21 cellular contexts compared by ENCODE assay signal in the genomic region with DNA sequence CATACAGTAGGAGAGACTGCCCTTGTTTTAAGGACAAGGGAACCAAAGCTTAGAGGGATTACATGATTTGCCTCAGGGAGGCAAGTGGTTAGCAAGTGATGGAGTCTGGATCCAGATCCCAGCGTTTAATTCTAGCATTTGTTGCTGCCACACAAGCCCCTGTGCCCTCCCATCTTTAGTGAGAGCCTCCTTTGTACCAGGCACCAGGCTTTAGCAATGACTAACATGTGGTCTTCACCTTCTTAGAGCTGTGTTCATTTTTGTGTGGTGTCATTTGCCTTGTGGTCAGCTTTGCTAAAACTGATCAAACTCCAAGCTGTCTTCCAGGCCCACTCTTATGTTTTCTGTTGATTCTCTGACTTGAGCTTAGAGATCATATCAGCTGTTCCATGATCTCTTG.
DNase-seq lines count a peak whose midpoint lies in the region; ATAC-seq and TF ChIP-seq lines count a peak whose summit lies in the region.
"Had no signal": no experiment of that assay in that cellular context is flagged by ENCODE, and none has a peak within 500 bp of the region (broad histone marks: within the 10 kb centered on the region; RNA-seq: fewer than 3 reads in every experiment).

No MANE protein-coding gene starts in this region.

- H3K27ac ChIP-seq in neural progenitor cell: no peak overlapping the region
- H3K27ac ChIP-seq: 22Rv1, RWPE1 had no signal

- H3K36me3 ChIP-seq in neural progenitor cell: no peaks in the 10 kb centered on the region
- H3K36me3 ChIP-seq: HAP-1 had no signal

- no peaks in the 10 kb centered on the region for H3K79me2 ChIP-seq in neural progenitor cell (ENCODE audit: low read depth)

- no peak overlapping the region for H3K4me3 ChIP-seq in neural progenitor cell
- H3K4me3 ChIP-seq: HAP-1 had no signal

- peaks cover 14% of the 10 kb centered on the region for H3K9me3 Mint-ChIP-seq in neural progenitor cell

- no peak for ATAC-seq in HG02981 (IDR thresholded peaks at IDR 0.05; ENCODE audit: unreplicated experiment)

- no peak overlapping the region for H3K27ac Mint-ChIP-seq in neural progenitor cell

- peaks cover 2% of the 10 kb centered on the region for H3K4me1 Mint-ChIP-seq in neural progenitor cell

- H3K9me3 ChIP-seq in neural progenitor cell (ENCODE audit: low read depth): peaks cover 5% of the 10 kb centered on the region

- H3K27me3 ChIP-seq in neural progenitor cell: no peaks in the 10 kb centered on the region

- H3K4me3 Mint-ChIP-seq in neural progenitor cell: no peak overlapping the region
- H3K4me3 Mint-ChIP-seq: B cell; CD4-positive, CD25-positive, alpha-beta regulatory T cell had no signal

- H3K4me1 ChIP-seq in neural progenitor cell: peaks cover 10% of the 10 kb centered on the region
- H3K4me1 ChIP-seq: Caco-2, HAP-1 had no signal

- no peak for TF ChIP-seq CTCF in neural progenitor cell (IDR thresholded peaks at IDR 0.05)

- no peaks in the 10 kb centered on the region for H3K36me3 Mint-ChIP-seq in neural progenitor cell
- H3K36me3 Mint-ChIP-seq: CD4-positive, CD25-positive, alpha-beta regulatory T cell had no signal

- DNase-seq in NCI-H82 (lab: John Stamatoyannopoulos, UW) (peak; percentile 38), NCI-H82 treated with DMSO at 0.1 percent for 48 hours (lab: John Stamatoyannopoulos, UW; ENCODE audit: unreplicated experiment) (no peak), M059J (ENCODE audit: low read depth) (peak; percentile 23), amniotic epithelial cell (ENCODE audit: low read depth) (peak; percentile 27), neural progenitor cell (ENCODE audit: low spot score) (peak; percentile 17)
- DNase-seq in effector CD8-positive, alpha-beta T cell (lab: John Stamatoyannopoulos, UW): no peak
- no peak for DNase-seq in activated CD4-positive, alpha-beta T cell treated with anti-CD3 and anti-CD28 coated beads, Interleukin-2, amount 50 U/mL, for 1 hour
- DNase-seq: Caco-2; CD4-positive, CD25-positive, alpha-beta regulatory T cell; DMS53; IMR-90; Karpas-422; NCI-H1417; NCI-H187 treated with DMSO at 0.1 percent for 48 hours; NCI-H345; NCI-H526 had no signal

- no peak overlapping the region for H3K9ac ChIP-seq in neural progenitor cell

- H3F3A ChIP-seq in neural progenitor cell (ENCODE audit: low read depth): no peaks in the 10 kb centered on the region

- no peak overlapping the region for H2AFZ ChIP-seq in neural progenitor cell (replicated peaks)

- no peaks in the 10 kb centered on the region for H4K20me1 ChIP-seq in neural progenitor cell (ENCODE audit: low read depth)

- no peak overlapping the region for H3K4me2 ChIP-seq in neural progenitor cell

- peaks cover 7% of the 10 kb centered on the region for H3K27me3 Mint-ChIP-seq in neural progenitor cell (ENCODE audit: insufficient read depth, low read depth)

Comparison
In these comparisons a context has a peak if more than half of its experiments do, and no peak if none do; other contexts are left out.
1. DNase-seq: peak in NCI-H82 (single experiment), M059J (single experiment), amniotic epithelial cell (single experiment) and neural progenitor cell (single experiment); none in NCI-H82 treated with DMSO at 0.1 percent for 48 hours (single experiment), effector CD8-positive, alpha-beta T cell (single experiment) and activated CD4-positive, alpha-beta T cell treated with anti-CD3 and anti-CD28 coated beads, Interleukin-2, amount 50 U/mL, for 1 hour (single experiment).